In genomic region chr15:85047271-85047948, GRCh38 we compare ENCODE assay signal across 7 cellular contexts.
DNase-seq lines count a peak whose midpoint lies in the region; ATAC-seq and TF ChIP-seq lines count a peak whose summit lies in the region.

No MANE protein-coding gene starts in this region.

- H3K9me3 ChIP-seq in esophagus muscularis mucosa (no peaks in the 10 kb centered on the region), ovary (no peaks in the 10 kb centered on the region)

- H3K27ac ChIP-seq in esophagus muscularis mucosa (replicated peaks in 1 of 4) (peak overlapping the region in 3 of 4 donors; percentile 10 to 38 (median 24)), ovary (peak overlapping the region in 1 of 2 donors; percentile 1)

- H3K4me3 ChIP-seq in esophagus muscularis mucosa (peak overlapping the region in 1 of 4 donors; percentile 3), ovary (no peak overlapping the region)

- H3K27me3 ChIP-seq in esophagus muscularis mucosa (no peaks in the 10 kb centered on the region), ovary (no peaks in the 10 kb centered on the region)

- TF ChIP-seq EP300 in esophagus muscularis mucosa (IDR thresholded peaks at IDR 0.05) (no peak), ovary (IDR thresholded peaks at IDR 0.05) (no peak)

- 31% methylated on average over 7 of the region's 7 CpGs for WGBS in esophagus muscularis mucosa
- 13 to 33% (median 16%) methylated on average over 7 of the region's 7 CpGs for WGBS in ovary, 3 donors

- peak; percentile 64 for ATAC-seq in GM21723 (IDR thresholded peaks at IDR 0.05; ENCODE audit: unreplicated experiment)
- ATAC-seq in GM18519 (IDR thresholded peaks at IDR 0.05; ENCODE audit: low FRiP score, unreplicated experiment), result no peak
- ATAC-seq in GM21515 (IDR thresholded peaks at IDR 0.05; ENCODE audit: unreplicated experiment), result no peak

- no peak for TF ChIP-seq CTCF in esophagus muscularis mucosa (IDR thresholded peaks at IDR 0.05)
- peak in 1 of 3 donors; percentile 19 for TF ChIP-seq CTCF in ovary (IDR thresholded peaks at IDR 0.05)

- H3K4me1 ChIP-seq in esophagus muscularis mucosa, result peaks cover 20 to 46% (median 42%) of the 10 kb centered on the region in 4 donors
- no peaks in the 10 kb centered on the region for H3K4me1 ChIP-seq in ovary (ENCODE audit: insufficient read depth)

- intact Hi-C loops in esophagus muscularis mucosa (cut with DNase I), result loop anchor here (10.0 kb wide), 1 partner anchor 63 kb away; the partner anchor contains the start of gene PDE8A
- intact Hi-C loops in ovary (cut with DNase I), result loop anchor here in 1 of 4 donors (10.0 kb wide), 1 partner anchor 73 kb away; no protein-coding TSS in a partner anchor

- TF ChIP-seq POLR2A in esophagus muscularis mucosa (IDR thresholded peaks at IDR 0.05; ENCODE audit: low read depth) (no peak), ovary (IDR thresholded peaks at IDR 0.05) (no peak)

- no peaks in the 10 kb centered on the region for H3K36me3 ChIP-seq in esophagus muscularis mucosa
- H3K36me3 ChIP-seq in ovary, result no peaks in the 10 kb centered on the region

- no peak for DNase-seq in esophagus muscularis mucosa (ENCODE audit: extremely low spot score)
- DNase-seq in ovary, result peak in 4 of 5 donors; percentile 28 to 66 (median 45)
- DNase-seq in activated T-cell treated with anti-CD3 and anti-CD28 coated beads for 4 hours, result no peak

TF ChIP-seq in PFSK-1, 5 proteins besides CTCF, POLR2A, EP300 and RAD21:
- TF ChIP-seq TAF1 (IDR thresholded peaks at IDR 0.05; ENCODE audit: borderline replicate concordance, insufficient read depth, low read length), result no peak
- no peak for TF ChIP-seq SIN3A (IDR thresholded peaks at IDR 0.05; ENCODE audit: borderline replicate concordance, insufficient read depth, low read length)
- peak in 1 of 2 experiments; percentile 69; a peak in 2 of 4 replicates for TF ChIP-seq REST (IDR thresholded peaks at IDR 0.05; ENCODE audit: insufficient read depth in 1 of 2, low read depth in 2 of 2, low read length in 2 of 2)
- peak; percentile 78 for TF ChIP-seq FOXP2 (optimal IDR thresholded peaks at IDR 0.05; ENCODE audit: borderline replicate concordance, extremely low read depth, extremely low read length, insufficient read depth)
- peak; percentile 37; the same call in 1 of the 2 replicates for TF ChIP-seq POLR2AphosphoS5 (IDR thresholded peaks at IDR 0.05; ENCODE audit: low read depth, low read length)

Comparison
In these comparisons a context has a peak if more than half of its experiments do, and no peak if none do; other contexts are left out.
1. DNase-seq: peak in ovary (4 of 5); none in esophagus muscularis mucosa (single experiment) and activated T-cell treated with anti-CD3 and anti-CD28 coated beads for 4 hours (single experiment).